ENCODE assay signal across 13 cellular contexts in the genomic region with DNA sequence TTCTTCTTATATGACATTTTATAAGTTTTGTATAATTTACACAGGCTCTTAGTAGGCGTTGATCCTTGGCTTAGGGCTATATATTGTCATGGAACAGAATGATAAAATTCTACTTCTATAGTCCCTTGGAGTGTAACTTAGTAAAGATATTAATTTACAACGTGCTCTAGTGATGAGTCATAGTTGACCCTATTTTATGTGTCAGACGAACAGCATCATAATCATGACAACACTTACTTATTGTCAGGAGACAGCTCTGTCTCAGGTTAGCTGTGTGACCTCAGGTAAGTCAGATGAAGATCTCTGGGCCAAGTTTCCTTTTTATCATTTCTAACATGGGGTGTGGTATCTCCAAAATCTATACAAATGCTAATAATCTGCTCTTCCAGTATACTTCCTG.
DNase-seq lines count a peak whose midpoint lies in the region; ATAC-seq and TF ChIP-seq lines count a peak whose summit lies in the region.
"Had no signal": no experiment of that assay in that cellular context is flagged by ENCODE, and none has a peak within 500 bp of the region (broad histone marks: within the 10 kb centered on the region; RNA-seq: fewer than 3 reads in every experiment).

No MANE protein-coding gene starts in this region.

- H3K27ac Mint-ChIP-seq in mesothelial cell of epicardium = no peak overlapping the region
- H3K27ac Mint-ChIP-seq: immature natural killer cell; natural killer cell treated with Interleukin-12 subunit alpha and Interleukin-12 subunit beta and Interleukin-15 and Interleukin-18, amount 100 ng/mL, for 72 hours had no signal

- peaks cover 14% of the 10 kb centered on the region for H3K36me3 Mint-ChIP-seq in mesothelial cell of epicardium

- H3K27me3 Mint-ChIP-seq in mesothelial cell of epicardium (ENCODE audit: low read depth) = no peaks in the 10 kb centered on the region
- H3K27me3 Mint-ChIP-seq: natural killer cell treated with Interleukin-12 subunit alpha and Interleukin-12 subunit beta and Interleukin-15 and Interleukin-18, amount 100 ng/mL, for 72 hours had no signal

- TF ChIP-seq CTCF in mesothelial cell of epicardium (IDR thresholded peaks at IDR 0.05; ENCODE audit: unreplicated experiment) = no peak

- H3K4me3 Mint-ChIP-seq in mesothelial cell of epicardium = no peak overlapping the region
- H3K4me3 Mint-ChIP-seq: immature natural killer cell; natural killer cell treated with Interleukin-12 subunit alpha and Interleukin-12 subunit beta and Interleukin-15 and Interleukin-18, amount 100 ng/mL, for 72 hours had no signal

- peak; percentile 8 for DNase-seq in SW480 (ENCODE audit: low spot score)
- DNase-seq in kidney tubule cell (ENCODE audit: low spot score) = peak; percentile 60
- DNase-seq in mesothelial cell of epicardium (ENCODE audit: low spot score in 2 of 2, unreplicated experiment in 2 of 2) = no peak
- no peak for DNase-seq in NCI-H524 treated with DMSO at 0.1 percent for 48 hours (lab: John Stamatoyannopoulos, UW)
- DNase-seq in NCI-H1694 (lab: John Stamatoyannopoulos, UW) = no peak
- DNase-seq: amygdala, Caco-2, immature natural killer cell, MM.1S, NCI-H526 had no signal

- H3K4me1 Mint-ChIP-seq in mesothelial cell of epicardium = no peaks in the 10 kb centered on the region

- peak; percentile 69 for ATAC-seq in GM18861 (IDR thresholded peaks at IDR 0.05; ENCODE audit: unreplicated experiment)
- ATAC-seq in HG02938 (IDR thresholded peaks at IDR 0.05; ENCODE audit: unreplicated experiment) = peak; percentile 59

- no peaks in the 10 kb centered on the region for H3K9me3 Mint-ChIP-seq in mesothelial cell of epicardium
- H3K9me3 Mint-ChIP-seq: immature natural killer cell; natural killer cell treated with Interleukin-12 subunit alpha and Interleukin-12 subunit beta and Interleukin-15 and Interleukin-18, amount 100 ng/mL, for 72 hours had no signal

Comparison
In these comparisons a context has a peak if more than half of its experiments do, and no peak if none do; other contexts are left out.
1. DNase-seq: peak in SW480 (single experiment) and kidney tubule cell (single experiment); none in mesothelial cell of epicardium (0 of 2), NCI-H524 treated with DMSO at 0.1 percent for 48 hours (single experiment) and NCI-H1694 (single experiment).